In genomic region chr5:142171270-142171669, GRCh38 we compare ENCODE assay signal across 1 cellular context.
TF ChIP-seq lines count a peak whose summit lies in the region.

No MANE protein-coding gene starts in this region.

TF ChIP-seq in SK-N-SH, 30 proteins besides CTCF, POLR2A, EP300 and RAD21 (continued from another document):
- TF ChIP-seq ZBTB33 (IDR thresholded peaks at IDR 0.05; ENCODE audit: borderline replicate concordance, low read depth) (no peak), RCOR1 (IDR thresholded peaks at IDR 0.05; ENCODE audit: low read length) (no peak), YY1 (IDR thresholded peaks at IDR 0.05; ENCODE audit: low read depth) (no peak), FOSL2 (IDR thresholded peaks at IDR 0.05; ENCODE audit: borderline replicate concordance, low read depth) (no peak), CHD2 (IDR thresholded peaks at IDR 0.05; ENCODE audit: low read length, partially characterized antibody) (no peak)
- TF ChIP-seq, protein P1, sequence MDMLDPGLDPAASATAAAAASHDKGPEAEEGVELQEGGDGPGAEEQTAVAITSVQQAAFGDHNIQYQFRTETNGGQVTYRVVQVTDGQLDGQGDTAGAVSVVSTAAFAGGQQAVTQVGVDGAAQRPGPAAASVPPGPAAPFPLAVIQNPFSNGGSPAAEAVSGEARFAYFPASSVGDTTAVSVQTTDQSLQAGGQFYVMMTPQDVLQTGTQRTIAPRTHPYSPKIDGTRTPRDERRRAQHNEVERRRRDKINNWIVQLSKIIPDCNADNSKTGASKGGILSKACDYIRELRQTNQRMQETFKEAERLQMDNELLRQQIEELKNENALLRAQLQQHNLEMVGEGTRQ (IDR thresholded peaks at IDR 0.05; ENCODE audit: borderline replicate concordance, low read depth, low read length): no peak
TF ChIP-seq in SK-N-SH: peak in this region for 0.
